ENCODE assay signal across 8 cellular contexts in genomic region chr14:55051426-55052258, GRCh38. TPM values are rescaled to one million over a fixed set of nuclear protein-coding genes. Genes with fewer than 3 reads are reported as not detected.
DNase-seq lines count a peak whose midpoint lies in the region; ATAC-seq and TF ChIP-seq lines count a peak whose summit lies in the region.

TSS of gene MAPK1IP1L (plus strand) at chr14:55051647. CDS start at chr14:55061684, 10,037 bp downstream.

- peaks cover 30% of the 10 kb centered on the region for H3K36me3 Mint-ChIP-seq in activated CD4-positive, alpha-beta T cell treated with anti-CD3 and anti-CD28 coated beads, Interleukin-2, amount 10 ng/mL, durations not matched to agents 7 days and 5 days (ENCODE audit: low read depth)

- no peaks in the 10 kb centered on the region for H3K9me3 ChIP-seq in BLaER1 treated with 17β-estradiol and CSF1 and Interleukin-3, amounts not matched to agents 10 nM and 100 nM (replicated peaks in 1 of 11)
- H3K9me3 ChIP-seq in left lung = no peaks in the 10 kb centered on the region

- ATAC-seq in GM19324 (IDR thresholded peaks at IDR 0.05; ENCODE audit: low FRiP score, unreplicated experiment) = peak; percentile 92
- peak; percentile 59 for ATAC-seq in HG03469 (IDR thresholded peaks at IDR 0.05; ENCODE audit: unreplicated experiment)
- peak; percentile 99 for ATAC-seq in left lung

- CTCF ChIA-PET in activated CD4-positive, alpha-beta T cell treated with anti-CD3 and anti-CD28 coated beads, Interleukin-2, amount 10 ng/mL, durations not matched to agents 7 days and 5 days (lab: Charles Lee) = interaction anchor here (0.6 to 3.3 kb wide), 50 partner anchors 9 to 529 kb away, joined by 3 to 29 read pairs (median 4); partner anchors contain the start of genes GCH1, SOCS4 and WDHD1

- H3K4me2 ChIP-seq in BLaER1 treated with 17β-estradiol and CSF1 and Interleukin-3, amounts not matched to agents 10 nM and 100 nM = peak within 1 kb of the TSS; percentile 80 to 99 (median 88)

- peak; percentile 100 for TF ChIP-seq CTCF in left lung (IDR thresholded peaks at IDR 0.05)

- H3K4me1 ChIP-seq in BLaER1 treated with 17β-estradiol and CSF1 and Interleukin-3, amounts not matched to agents 10 nM and 100 nM = peaks cover 19 to 52% (median 25%) of the 10 kb centered on the region in 10 experiments
- H3K4me1 ChIP-seq in left lung = peaks cover 18 to 49% of the 10 kb centered on the region in 2 donors

- peak within 1 kb of the TSS; percentile 91 for H3K27ac Mint-ChIP-seq in activated CD4-positive, alpha-beta T cell treated with anti-CD3 and anti-CD28 coated beads, Interleukin-2, amount 10 ng/mL, durations not matched to agents 7 days and 5 days

- H3K9ac ChIP-seq in BLaER1 treated with 17β-estradiol and CSF1 and Interleukin-3, amounts not matched to agents 10 nM and 100 nM = peak within 1 kb of the TSS; percentile 95 to 100 (median 99)

- peaks cover 33 to 48% (median 47%) of the 10 kb centered on the region in 11 experiments for H4K20me1 ChIP-seq in BLaER1 treated with 17β-estradiol and CSF1 and Interleukin-3, amounts not matched to agents 10 nM and 100 nM

- H3K4me3 Mint-ChIP-seq in activated CD4-positive, alpha-beta T cell treated with anti-CD3 and anti-CD28 coated beads, Interleukin-2, amount 10 ng/mL, durations not matched to agents 7 days and 5 days = peak within 1 kb of the TSS; percentile 86

- H3K9me3 Mint-ChIP-seq in activated CD4-positive, alpha-beta T cell treated with anti-CD3 and anti-CD28 coated beads, Interleukin-2, amount 10 ng/mL, durations not matched to agents 7 days and 5 days = no peaks in the 10 kb centered on the region

- intact Hi-C loops in left lung (cut with DNase I) = no loop called here

- peak within 1 kb of the TSS; percentile 96 to 100 (median 99) for H3K27ac ChIP-seq in BLaER1 treated with 17β-estradiol and CSF1 and Interleukin-3, amounts not matched to agents 10 nM and 100 nM
- H3K27ac ChIP-seq in left lung = peak within 1 kb of the TSS; percentile 97 to 99

- DNase-seq in NCI-H526 treated with DMSO at 0.1 percent for 48 hours (lab: John Stamatoyannopoulos, UW) (peak; percentile 85), dedifferentiated amniotic fluid mesenchymal stem cell (ENCODE audit: extremely low spot score) (peak; percentile 78), left lung (peak; percentile 92 to 99)
- peak; percentile 88 for DNase-seq in activated CD4-positive, alpha-beta T cell treated with anti-CD3 and anti-CD28 coated beads, Interleukin-2, amount 10 ng/mL, durations not matched to agents 7 days and 5 days
- peak; percentile 92 to 93 for DNase-seq in stimulated activated CD4-positive, alpha-beta T cell treated with anti-CD3 and anti-CD28 coated beads, Interleukin-2, amount 100 ng/mL, for 48 hours

- peak within 1 kb of the TSS; percentile 86 to 97 (median 94) for H3K4me3 ChIP-seq in BLaER1 treated with 17β-estradiol and CSF1 and Interleukin-3, amounts not matched to agents 10 nM and 100 nM
- H3K4me3 ChIP-seq in left lung = peak within 1 kb of the TSS; percentile 74 to 78

- peaks cover 19 to 47% (median 38%) of the 10 kb centered on the region in 11 experiments for H3K36me3 ChIP-seq in BLaER1 treated with 17β-estradiol and CSF1 and Interleukin-3, amounts not matched to agents 10 nM and 100 nM
- peaks cover 0 to 23% of the 10 kb centered on the region in 2 donors for H3K36me3 ChIP-seq in left lung

- no peaks in the 10 kb centered on the region for H3K27me3 ChIP-seq in BLaER1 treated with 17β-estradiol and CSF1 and Interleukin-3, amounts not matched to agents 10 nM and 100 nM
- H3K27me3 ChIP-seq in left lung = no peaks in the 10 kb centered on the region

- no peaks in the 10 kb centered on the region for H3K27me3 Mint-ChIP-seq in activated CD4-positive, alpha-beta T cell treated with anti-CD3 and anti-CD28 coated beads, Interleukin-2, amount 10 ng/mL, durations not matched to agents 7 days and 5 days

- POLR2A ChIA-PET in activated CD4-positive, alpha-beta T cell treated with anti-CD3 and anti-CD28 coated beads, Interleukin-2, amount 10 ng/mL, durations not matched to agents 7 days and 5 days (lab: Charles Lee) = interaction anchor here (0.6 to 0.7 kb wide), 3 partner anchors 60 to 486 kb away, joined by 3 to 5 read pairs (median 3); no protein-coding TSS in a partner anchor

- peaks cover 40% of the 10 kb centered on the region for H3K4me1 Mint-ChIP-seq in activated CD4-positive, alpha-beta T cell treated with anti-CD3 and anti-CD28 coated beads, Interleukin-2, amount 10 ng/mL, durations not matched to agents 7 days and 5 days

RNA-seq across cellular contexts. Expression of gene MAPK1IP1L, which starts in this region (rescaled TPM):
- total RNA-seq in activated CD4-positive, alpha-beta T cell treated with anti-CD3 and anti-CD28 coated beads, Interleukin-2, amount 10 ng/mL, durations not matched to agents 7 days and 5 days = 100 to 1,000 TPM in 1 of 2 experiments, 10 to 100 TPM in 1; 94.3 to 118 TPM
- total RNA-seq in left lung = 10 to 100 TPM; 81.0 to 87.3 TPM

Comparison
In these comparisons a context has a peak if more than half of its experiments do, and no peak if none do; other contexts are left out.
1. Peak in every context shown above with its lines: DNase-seq, ATAC-seq, H3K4me3 ChIP-seq and H3K27ac ChIP-seq.